ENCODE assay signal across 17 cellular contexts in genomic region chr11:119424775-119425174, GRCh38. TPM values are rescaled to one million over a fixed set of nuclear protein-coding genes. Genes with fewer than 3 reads are reported as not detected.
"Had no signal": no experiment of that assay in that cellular context is flagged by ENCODE, and none has a peak within 500 bp of the region (broad histone marks: within the 10 kb centered on the region; RNA-seq: fewer than 3 reads in every experiment).

No MANE protein-coding gene starts in this region.

- H3K4me3 Mint-ChIP-seq: activated CD8-positive, alpha-beta T cell treated with anti-CD3 and anti-CD28 coated beads for 36 hours; stimulated activated effector memory CD8-positive, alpha-beta T cell treated with anti-CD3 and anti-CD28 coated beads, Interleukin-12 subunit alpha, Interleukin-12 subunit beta, amount 100 ng/mL, for 72 hours had no signal

- H3K4me1 ChIP-seq: pancreas had no signal

- H3K9me3 ChIP-seq: esophagus squamous epithelium, pancreas had no signal

- H3K4me3 ChIP-seq: coronary artery, esophagus squamous epithelium, pancreas, tibial nerve had no signal

- ATAC-seq: activated CD8-positive, alpha-beta T cell treated with anti-CD3 and anti-CD28 coated beads for 36 hours; activated naive CD4-positive, alpha-beta T cell treated with anti-CD3 and anti-CD28 coated beads, Interleukin-2, amount 50 U/mL, for 72 hours; pancreas; stimulated activated effector memory CD8-positive, alpha-beta T cell treated with anti-CD3 and anti-CD28 coated beads, Interleukin-12 subunit alpha, Interleukin-12 subunit beta, amount 100 ng/mL, for 72 hours had no signal

- H3K27ac Mint-ChIP-seq: activated CD8-positive, alpha-beta T cell treated with anti-CD3 and anti-CD28 coated beads for 36 hours; activated naive CD4-positive, alpha-beta T cell treated with anti-CD3 and anti-CD28 coated beads, Interleukin-2, amount 50 U/mL, for 72 hours; stimulated activated effector memory CD8-positive, alpha-beta T cell treated with anti-CD3 and anti-CD28 coated beads, Interleukin-12 subunit alpha, Interleukin-12 subunit beta, amount 100 ng/mL, for 72 hours had no signal

- DNase-seq: activated CD8-positive, alpha-beta T cell treated with anti-CD3 and anti-CD28 coated beads for 36 hours; activated gamma-delta T cell; activated T-cell treated with anti-CD3 and anti-CD28 coated beads, Interleukin-2, amount 50 U/mL, for 48 hours; central memory CD4-positive, alpha-beta T cell; effector CD4-positive, alpha-beta T cell; esophagus squamous epithelium; kidney glomerular epithelial cell; mesendoderm; pancreas; stimulated activated CD4-positive, alpha-beta T cell treated with anti-CD3 and anti-CD28 coated beads, Interleukin-12 subunit alpha, Interleukin-12 subunit beta, amount 100 ng/mL, for 4 hours; stimulated activated CD4-positive, alpha-beta T cell treated with anti-CD3 and anti-CD28 coated beads, Interleukin-2, amount 100 ng/mL, for 24 hours; T1000 had no signal

- H3K27ac ChIP-seq: coronary artery, esophagus squamous epithelium, pancreas, tibial nerve had no signal

- H3K36me3 Mint-ChIP-seq: stimulated activated effector memory CD8-positive, alpha-beta T cell treated with anti-CD3 and anti-CD28 coated beads, Interleukin-12 subunit alpha, Interleukin-12 subunit beta, amount 100 ng/mL, for 72 hours had no signal

- H3K9me3 Mint-ChIP-seq: activated CD8-positive, alpha-beta T cell treated with anti-CD3 and anti-CD28 coated beads for 36 hours; activated naive CD4-positive, alpha-beta T cell treated with anti-CD3 and anti-CD28 coated beads, Interleukin-2, amount 50 U/mL, for 72 hours; stimulated activated effector memory CD8-positive, alpha-beta T cell treated with anti-CD3 and anti-CD28 coated beads, Interleukin-12 subunit alpha, Interleukin-12 subunit beta, amount 100 ng/mL, for 72 hours had no signal

- H3K36me3 ChIP-seq: esophagus squamous epithelium, pancreas, tibial nerve had no signal

- FAIRE-seq: endothelial cell of umbilical vein, pancreas had no signal

RNA-seq across cellular contexts. Expression of gene THY1, which starts 1.8 kb away (rescaled TPM):
- total RNA-seq: activated naive CD4-positive, alpha-beta T cell treated with anti-CD3 and anti-CD28 coated beads, Interleukin-2, amount 50 U/mL, for 72 hours had no signal
